Comparison of ENCODE assay signal across 1 cellular context in the genomic region with DNA sequence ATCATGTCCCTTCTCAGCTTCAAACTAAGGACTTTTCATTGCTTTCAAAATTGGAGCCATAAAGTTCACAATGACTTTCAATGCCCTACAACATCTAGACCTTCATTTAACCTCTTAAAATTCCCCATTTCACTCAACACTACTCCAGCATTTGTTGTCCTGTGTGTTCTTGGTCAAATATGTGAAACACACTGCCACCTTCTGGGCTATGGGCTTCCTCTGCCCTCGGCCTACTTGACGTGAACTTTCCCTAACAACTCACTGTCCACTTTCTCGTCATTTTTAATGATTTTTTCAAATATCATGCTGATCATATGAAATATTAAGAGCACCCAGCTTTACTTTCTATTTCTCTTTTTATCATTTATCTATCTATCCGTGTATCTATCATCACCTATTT.
TF ChIP-seq lines count a peak whose summit lies in the region.

No MANE protein-coding gene starts in this region.

TF ChIP-seq in H1, 55 proteins besides CTCF, POLR2A, EP300 and RAD21 (continued from another document):
- TF ChIP-seq RFX5 (IDR thresholded peaks at IDR 0.05; ENCODE audit: borderline replicate concordance, low read depth, low read length) (no peak), CHD1 (IDR thresholded peaks at IDR 0.05; ENCODE audit: low read depth, low read length) (no peak), SIX5 (IDR thresholded peaks at IDR 0.05; ENCODE audit: low read depth, low read length) (no peak), CTBP2 (IDR thresholded peaks at IDR 0.05; ENCODE audit: borderline replicate concordance, insufficient read depth, insufficient read length, low read length) (no peak), BRCA1 (IDR thresholded peaks at IDR 0.05; ENCODE audit: low read depth, low read length) (no peak), KDM1A (IDR thresholded peaks at IDR 0.05; ENCODE audit: borderline replicate concordance, low read length) (no peak), ASH2L (IDR thresholded peaks at IDR 0.05; ENCODE audit: low read length) (no peak)
- TF ChIP-seq, protein P1, sequence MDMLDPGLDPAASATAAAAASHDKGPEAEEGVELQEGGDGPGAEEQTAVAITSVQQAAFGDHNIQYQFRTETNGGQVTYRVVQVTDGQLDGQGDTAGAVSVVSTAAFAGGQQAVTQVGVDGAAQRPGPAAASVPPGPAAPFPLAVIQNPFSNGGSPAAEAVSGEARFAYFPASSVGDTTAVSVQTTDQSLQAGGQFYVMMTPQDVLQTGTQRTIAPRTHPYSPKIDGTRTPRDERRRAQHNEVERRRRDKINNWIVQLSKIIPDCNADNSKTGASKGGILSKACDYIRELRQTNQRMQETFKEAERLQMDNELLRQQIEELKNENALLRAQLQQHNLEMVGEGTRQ (IDR thresholded peaks at IDR 0.05; ENCODE audit: low read length): no peak
TF ChIP-seq in H1: peak in this region for 0.
